In the genomic region with DNA sequence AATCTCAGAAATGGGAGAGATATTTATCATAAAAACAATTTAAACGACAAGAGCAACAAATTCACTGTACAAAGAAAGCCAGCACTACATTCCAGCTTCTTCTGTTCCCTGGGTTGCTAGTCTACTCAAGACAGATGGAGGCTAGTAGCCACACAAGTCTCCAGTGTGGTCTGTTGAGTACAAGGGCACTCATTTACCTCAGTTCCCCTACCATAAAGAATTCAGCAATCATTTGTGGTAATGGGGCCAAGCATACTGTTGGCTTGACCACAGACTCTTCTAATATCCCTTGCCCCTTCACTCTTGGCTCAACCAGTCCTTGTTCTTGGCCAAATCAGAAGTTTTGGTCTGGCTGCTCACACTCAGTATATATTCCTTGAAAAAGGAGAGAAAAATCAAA, we compare ENCODE assay signal across 21 cellular contexts.
DNase-seq lines count a peak whose midpoint lies in the region; ATAC-seq and TF ChIP-seq lines count a peak whose summit lies in the region.
"Had no signal": no experiment of that assay in that cellular context is flagged by ENCODE, and none has a peak within 500 bp of the region (broad histone marks: within the 10 kb centered on the region; RNA-seq: fewer than 3 reads in every experiment).

No MANE protein-coding gene starts in this region.

- H3K4me3 ChIP-seq in ACC112 (ENCODE audit: low read depth, low read length) (no peak overlapping the region), uterus (no peak overlapping the region)
- H3K4me3 ChIP-seq: BLaER1 treated with 17β-estradiol and CSF1 and Interleukin-3, amounts not matched to agents 10 nM and 100 nM; GM12878; GM23338 had no signal

- H2AFZ ChIP-seq in ACC112 (ENCODE audit: low read length, unreplicated experiment): no peak overlapping the region

- H3K27ac ChIP-seq in ACC112 (ENCODE audit: low read depth, low read length): peak overlapping the region; percentile 85; the same call in 1 of the 2 replicates
- H3K27ac ChIP-seq in uterus: peak overlapping the region; percentile 57 to 58
- H3K27ac ChIP-seq: 22Rv1; BLaER1 treated with 17β-estradiol and CSF1 and Interleukin-3, amounts not matched to agents 10 nM and 100 nM had no signal

- intact Hi-C loops in uterus (cut with DNase I; ENCODE audit: low total_unique reads): no loop called here

- H3K9me3 ChIP-seq in uterus: no peaks in the 10 kb centered on the region
- H3K9me3 ChIP-seq: BE2C; BLaER1 treated with 17β-estradiol and CSF1 and Interleukin-3, amounts not matched to agents 10 nM and 100 nM had no signal

- H3K4me1 ChIP-seq in ACC112 (ENCODE audit: control insufficient read depth, insufficient read depth, low read length, unreplicated experiment) (peaks cover 18% of the 10 kb centered on the region), uterus (no peaks in the 10 kb centered on the region)
- H3K4me1 ChIP-seq: BE2C; BLaER1 treated with 17β-estradiol and CSF1 and Interleukin-3, amounts not matched to agents 10 nM and 100 nM had no signal

- TF ChIP-seq POLR2A in uterus (IDR thresholded peaks at IDR 0.05): no peak

- H3K27me3 ChIP-seq in ACC112 (ENCODE audit: insufficient read depth, low read length) (no peaks in the 10 kb centered on the region), uterus (no peaks in the 10 kb centered on the region)
- H3K27me3 ChIP-seq: BE2C; BLaER1 treated with 17β-estradiol and CSF1 and Interleukin-3, amounts not matched to agents 10 nM and 100 nM had no signal

- DNase-seq in amniotic epithelial cell (ENCODE audit: low read depth): peak; percentile 57
- DNase-seq in myocyte (ENCODE audit: low read depth): peak; percentile 51
- no peak for DNase-seq in uterus
- no peak for DNase-seq in NCI-H748 (lab: John Stamatoyannopoulos, UW; ENCODE audit: unreplicated experiment)
- DNase-seq in NCI-H1417 treated with DMSO at 0.1 percent for 48 hours (lab: John Stamatoyannopoulos, UW): no peak
- DNase-seq: ACHN; AML-193; BE2C; CD4-positive, alpha-beta T cell; CD8-positive, alpha-beta memory T cell; DMS 273 treated with DMSO at 0.1 percent for 48 hours; DMS79; GDM1; H9 had no signal

- H3K36me3 ChIP-seq in ACC112 (ENCODE audit: insufficient read depth, low read length) (no peaks in the 10 kb centered on the region), uterus (no peaks in the 10 kb centered on the region)
- H3K36me3 ChIP-seq: BE2C; BLaER1 treated with 17β-estradiol and CSF1 and Interleukin-3, amounts not matched to agents 10 nM and 100 nM had no signal

- no peak for ATAC-seq in HG02840 (IDR thresholded peaks at IDR 0.05; ENCODE audit: low FRiP score, unreplicated experiment)
- ATAC-seq: GM12878, GM23338, HCT116 had no signal

- no peak for TF ChIP-seq CTCF in uterus (IDR thresholded peaks at IDR 0.05)

- no peaks in the 10 kb centered on the region for H3K79me2 ChIP-seq in ACC112 (ENCODE audit: control insufficient read depth, insufficient read depth, low read length, unreplicated experiment)

Comparison
In these comparisons a context has a peak if more than half of its experiments do, and no peak if none do; other contexts are left out.
1. DNase-seq: peak in amniotic epithelial cell (single experiment) and myocyte (single experiment); none in uterus (0 of 2), NCI-H748 (single experiment) and NCI-H1417 treated with DMSO at 0.1 percent for 48 hours (single experiment).